Comparison of ENCODE assay signal across 1 cellular context in genomic region chr20:23420943-23421925, GRCh38.
TF ChIP-seq lines count a peak whose summit lies in the region.

Gene NAPB (minus strand): TSS chr20:23421488. CDS start chr20:23421402, 86 bp downstream.

TF ChIP-seq in HepG2, 621 proteins besides CTCF, POLR2A, EP300 and RAD21 (continued from another document and continues in another):
- TF ChIP-seq, protein P1, sequence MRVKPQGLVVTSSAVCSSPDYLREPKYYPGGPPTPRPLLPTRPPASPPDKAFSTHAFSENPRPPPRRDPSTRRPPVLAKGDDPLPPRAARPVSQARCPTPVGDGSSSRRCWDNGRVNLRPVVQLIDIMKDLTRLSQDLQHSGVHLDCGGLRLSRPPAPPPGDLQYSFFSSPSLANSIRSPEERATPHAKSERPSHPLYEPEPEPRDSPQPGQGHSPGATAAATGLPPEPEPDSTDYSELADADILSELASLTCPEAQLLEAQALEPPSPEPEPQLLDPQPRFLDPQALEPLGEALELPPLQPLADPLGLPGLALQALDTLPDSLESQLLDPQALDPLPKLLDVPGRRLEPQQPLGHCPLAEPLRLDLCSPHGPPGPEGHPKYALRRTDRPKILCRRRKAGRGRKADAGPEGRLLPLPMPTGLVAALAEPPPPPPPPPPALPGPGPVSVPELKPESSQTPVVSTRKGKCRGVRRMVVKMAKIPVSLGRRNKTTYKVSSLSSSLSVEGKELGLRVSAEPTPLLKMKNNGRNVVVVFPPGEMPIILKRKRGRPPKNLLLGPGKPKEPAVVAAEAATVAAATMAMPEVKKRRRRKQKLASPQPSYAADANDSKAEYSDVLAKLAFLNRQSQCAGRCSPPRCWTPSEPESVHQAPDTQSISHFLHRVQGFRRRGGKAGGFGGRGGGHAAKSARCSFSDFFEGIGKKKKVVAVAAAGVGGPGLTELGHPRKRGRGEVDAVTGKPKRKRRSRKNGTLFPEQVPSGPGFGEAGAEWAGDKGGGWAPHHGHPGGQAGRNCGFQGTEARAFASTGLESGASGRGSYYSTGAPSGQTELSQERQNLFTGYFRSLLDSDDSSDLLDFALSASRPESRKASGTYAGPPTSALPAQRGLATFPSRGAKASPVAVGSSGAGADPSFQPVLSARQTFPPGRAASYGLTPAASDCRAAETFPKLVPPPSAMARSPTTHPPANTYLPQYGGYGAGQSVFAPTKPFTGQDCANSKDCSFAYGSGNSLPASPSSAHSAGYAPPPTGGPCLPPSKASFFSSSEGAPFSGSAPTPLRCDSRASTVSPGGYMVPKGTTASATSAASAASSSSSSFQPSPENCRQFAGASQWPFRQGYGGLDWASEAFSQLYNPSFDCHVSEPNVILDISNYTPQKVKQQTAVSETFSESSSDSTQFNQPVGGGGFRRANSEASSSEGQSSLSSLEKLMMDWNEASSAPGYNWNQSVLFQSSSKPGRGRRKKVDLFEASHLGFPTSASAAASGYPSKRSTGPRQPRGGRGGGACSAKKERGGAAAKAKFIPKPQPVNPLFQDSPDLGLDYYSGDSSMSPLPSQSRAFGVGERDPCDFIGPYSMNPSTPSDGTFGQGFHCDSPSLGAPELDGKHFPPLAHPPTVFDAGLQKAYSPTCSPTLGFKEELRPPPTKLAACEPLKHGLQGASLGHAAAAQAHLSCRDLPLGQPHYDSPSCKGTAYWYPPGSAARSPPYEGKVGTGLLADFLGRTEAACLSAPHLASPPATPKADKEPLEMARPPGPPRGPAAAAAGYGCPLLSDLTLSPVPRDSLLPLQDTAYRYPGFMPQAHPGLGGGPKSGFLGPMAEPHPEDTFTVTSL (CRISPR knock-in tag; IDR thresholded peaks at IDR 0.05; ENCODE audit: borderline replicate concordance), result peak; percentile 70; the same call in 1 of the 2 replicates
- TF ChIP-seq KDM6A (CRISPR knock-in tag; IDR thresholded peaks at IDR 0.05; ENCODE audit: low read depth) (no peak), ZFP1 (CRISPR knock-in tag; IDR thresholded peaks at IDR 0.05) (no peak; the same call in 1 of the 2 replicates), SP5 (CRISPR knock-in tag; IDR thresholded peaks at IDR 0.05; ENCODE audit: borderline replicate concordance, low read depth) (0 out of 2 replicates have a peak, but pooled peaks have one; percentile 7), FOSL2 (CRISPR knock-in tag; IDR thresholded peaks at IDR 0.05) (peak; percentile 52), AHR (CRISPR knock-in tag; IDR thresholded peaks at IDR 0.05) (peak; percentile 80; the same call in 1 of the 2 replicates), KAT8 (CRISPR knock-in tag; IDR thresholded peaks at IDR 0.05) (peak; percentile 93), ZNF564 (CRISPR knock-in tag; IDR thresholded peaks at IDR 0.05) (peak; percentile 79; the same call in 1 of the 2 replicates), NR3C1 (CRISPR knock-in tag; IDR thresholded peaks at IDR 0.05) (no peak), U2AF1 (optimal IDR thresholded peaks at IDR 0.05; ENCODE audit: low read depth, low read length) (no peak), SOX6 (IDR thresholded peaks at IDR 0.05) (no peak), SOX6 (CRISPR knock-in tag; IDR thresholded peaks at IDR 0.05) (peak; percentile 66), ZC3H13 (CRISPR knock-in tag; IDR thresholded peaks at IDR 0.05) (peak; percentile 90), NAIF1 (CRISPR knock-in tag; IDR thresholded peaks at IDR 0.05; ENCODE audit: borderline replicate concordance) (no peak), KLF13 (CRISPR knock-in tag; IDR thresholded peaks at IDR 0.05) (no peak), KDM3A (CRISPR knock-in tag; IDR thresholded peaks at IDR 0.05; ENCODE audit: low read depth) (peak; percentile 53; the same call in 1 of the 2 replicates), ZNF670 (CRISPR knock-in tag; IDR thresholded peaks at IDR 0.05; ENCODE audit: borderline replicate concordance) (peak; percentile 62; the same call in 1 of the 2 replicates), ELK4 (CRISPR knock-in tag; IDR thresholded peaks at IDR 0.05; ENCODE audit: borderline replicate concordance) (no peak), RFXAP (CRISPR knock-in tag; IDR thresholded peaks at IDR 0.05; ENCODE audit: borderline replicate concordance) (peak; percentile 70; the same call in 1 of the 2 replicates), MBD4 (IDR thresholded peaks at IDR 0.05; ENCODE audit: borderline replicate concordance, low read length) (no peak), SYNCRIP (IDR thresholded peaks at IDR 0.05; ENCODE audit: insufficient read depth, low read depth, low read length) (no peak), NFAT5 (CRISPR knock-in tag; IDR thresholded peaks at IDR 0.05) (0 out of 2 replicates have a peak, but pooled peaks have one; percentile 19), ZNF496 (CRISPR knock-in tag; IDR thresholded peaks at IDR 0.05; ENCODE audit: insufficient replicate concordance) (no peak), CENPBD1 (CRISPR knock-in tag; IDR thresholded peaks at IDR 0.05; ENCODE audit: borderline replicate concordance, low read depth) (no peak), KDM4B (CRISPR knock-in tag; IDR thresholded peaks at IDR 0.05) (peak; percentile 83), ZKSCAN5 (CRISPR knock-in tag; IDR thresholded peaks at IDR 0.05) (peak; percentile 42; the same call in 1 of the 2 replicates)
- TF ChIP-seq, protein P2, sequence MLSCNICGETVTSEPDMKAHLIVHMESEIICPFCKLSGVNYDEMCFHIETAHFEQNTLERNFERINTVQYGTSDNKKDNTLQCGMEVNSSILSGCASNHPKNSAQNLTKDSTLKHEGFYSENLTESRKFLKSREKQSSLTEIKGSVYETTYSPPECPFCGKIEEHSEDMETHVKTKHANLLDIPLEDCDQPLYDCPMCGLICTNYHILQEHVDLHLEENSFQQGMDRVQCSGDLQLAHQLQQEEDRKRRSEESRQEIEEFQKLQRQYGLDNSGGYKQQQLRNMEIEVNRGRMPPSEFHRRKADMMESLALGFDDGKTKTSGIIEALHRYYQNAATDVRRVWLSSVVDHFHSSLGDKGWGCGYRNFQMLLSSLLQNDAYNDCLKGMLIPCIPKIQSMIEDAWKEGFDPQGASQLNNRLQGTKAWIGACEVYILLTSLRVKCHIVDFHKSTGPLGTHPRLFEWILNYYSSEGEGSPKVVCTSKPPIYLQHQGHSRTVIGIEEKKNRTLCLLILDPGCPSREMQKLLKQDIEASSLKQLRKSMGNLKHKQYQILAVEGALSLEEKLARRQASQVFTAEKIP (CRISPR knock-in tag; IDR thresholded peaks at IDR 0.05; ENCODE audit: borderline replicate concordance), result no peak
- TF ChIP-seq, protein P3, sequence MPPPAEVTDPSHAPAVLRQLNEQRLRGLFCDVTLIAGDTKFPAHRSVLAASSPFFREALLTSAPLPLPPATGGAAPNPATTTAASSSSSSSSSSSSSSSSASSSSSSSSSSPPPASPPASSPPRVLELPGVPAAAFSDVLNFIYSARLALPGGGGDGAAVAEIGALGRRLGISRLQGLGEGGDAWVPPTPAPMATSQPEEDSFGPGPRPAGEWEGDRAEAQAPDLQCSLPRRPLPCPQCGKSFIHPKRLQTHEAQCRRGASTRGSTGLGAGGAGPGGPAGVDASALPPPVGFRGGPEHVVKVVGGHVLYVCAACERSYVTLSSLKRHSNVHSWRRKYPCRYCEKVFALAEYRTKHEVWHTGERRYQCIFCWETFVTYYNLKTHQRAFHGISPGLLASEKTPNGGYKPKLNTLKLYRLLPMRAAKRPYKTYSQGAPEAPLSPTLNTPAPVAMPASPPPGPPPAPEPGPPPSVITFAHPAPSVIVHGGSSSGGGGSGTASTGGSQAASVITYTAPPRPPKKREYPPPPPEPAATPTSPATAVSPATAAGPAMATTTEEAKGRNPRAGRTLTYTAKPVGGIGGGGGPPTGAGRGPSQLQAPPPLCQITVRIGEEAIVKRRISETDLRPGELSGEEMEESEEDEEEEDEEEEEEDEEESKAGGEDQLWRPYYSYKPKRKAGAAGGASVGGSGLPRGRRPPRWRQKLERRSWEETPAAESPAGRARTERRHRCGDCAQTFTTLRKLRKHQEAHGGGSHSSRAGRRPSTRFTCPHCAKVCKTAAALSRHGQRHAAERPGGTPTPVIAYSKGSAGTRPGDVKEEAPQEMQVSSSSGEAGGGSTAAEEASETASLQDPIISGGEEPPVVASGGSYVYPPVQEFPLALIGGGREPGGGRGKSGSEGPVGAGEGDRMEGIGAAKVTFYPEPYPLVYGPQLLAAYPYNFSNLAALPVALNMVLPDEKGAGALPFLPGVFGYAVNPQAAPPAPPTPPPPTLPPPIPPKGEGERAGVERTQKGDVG (CRISPR knock-in tag; IDR thresholded peaks at IDR 0.05; ENCODE audit: borderline replicate concordance), result no peak
- TF ChIP-seq, protein P4, sequence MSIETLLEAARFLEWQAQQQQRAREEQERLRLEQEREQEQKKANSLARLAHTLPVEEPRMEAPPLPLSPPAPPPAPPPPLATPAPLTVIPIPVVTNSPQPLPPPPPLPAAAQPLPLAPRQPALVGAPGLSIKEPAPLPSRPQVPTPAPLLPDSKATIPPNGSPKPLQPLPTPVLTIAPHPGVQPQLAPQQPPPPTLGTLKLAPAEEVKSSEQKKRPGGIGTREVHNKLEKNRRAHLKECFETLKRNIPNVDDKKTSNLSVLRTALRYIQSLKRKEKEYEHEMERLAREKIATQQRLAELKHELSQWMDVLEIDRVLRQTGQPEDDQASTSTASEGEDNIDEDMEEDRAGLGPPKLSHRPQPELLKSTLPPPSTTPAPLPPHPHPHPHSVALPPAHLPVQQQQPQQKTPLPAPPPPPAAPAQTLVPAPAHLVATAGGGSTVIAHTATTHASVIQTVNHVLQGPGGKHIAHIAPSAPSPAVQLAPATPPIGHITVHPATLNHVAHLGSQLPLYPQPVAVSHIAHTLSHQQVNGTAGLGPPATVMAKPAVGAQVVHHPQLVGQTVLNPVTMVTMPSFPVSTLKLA (IDR thresholded peaks at IDR 0.05), result no peak
- TF ChIP-seq, protein P5, sequence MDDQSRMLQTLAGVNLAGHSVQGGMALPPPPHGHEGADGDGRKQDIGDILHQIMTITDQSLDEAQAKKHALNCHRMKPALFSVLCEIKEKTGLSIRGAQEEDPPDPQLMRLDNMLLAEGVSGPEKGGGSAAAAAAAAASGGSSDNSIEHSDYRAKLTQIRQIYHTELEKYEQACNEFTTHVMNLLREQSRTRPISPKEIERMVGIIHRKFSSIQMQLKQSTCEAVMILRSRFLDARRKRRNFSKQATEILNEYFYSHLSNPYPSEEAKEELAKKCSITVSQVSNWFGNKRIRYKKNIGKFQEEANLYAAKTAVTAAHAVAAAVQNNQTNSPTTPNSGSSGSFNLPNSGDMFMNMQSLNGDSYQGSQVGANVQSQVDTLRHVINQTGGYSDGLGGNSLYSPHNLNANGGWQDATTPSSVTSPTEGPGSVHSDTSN (CRISPR knock-in tag; IDR thresholded peaks at IDR 0.05; ENCODE audit: borderline replicate concordance), result peak; percentile 25; the same call in 1 of the 2 replicates
- TF ChIP-seq, protein P6, sequence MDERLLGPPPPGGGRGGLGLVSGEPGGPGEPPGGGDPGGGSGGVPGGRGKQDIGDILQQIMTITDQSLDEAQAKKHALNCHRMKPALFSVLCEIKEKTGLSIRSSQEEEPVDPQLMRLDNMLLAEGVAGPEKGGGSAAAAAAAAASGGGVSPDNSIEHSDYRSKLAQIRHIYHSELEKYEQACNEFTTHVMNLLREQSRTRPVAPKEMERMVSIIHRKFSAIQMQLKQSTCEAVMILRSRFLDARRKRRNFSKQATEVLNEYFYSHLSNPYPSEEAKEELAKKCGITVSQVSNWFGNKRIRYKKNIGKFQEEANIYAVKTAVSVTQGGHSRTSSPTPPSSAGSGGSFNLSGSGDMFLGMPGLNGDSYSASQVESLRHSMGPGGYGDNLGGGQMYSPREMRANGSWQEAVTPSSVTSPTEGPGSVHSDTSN (CRISPR knock-in tag; IDR thresholded peaks at IDR 0.05), result no peak
